ENCODE assay signal across 8 cellular contexts in genomic region chr2:26692814-26693286, GRCh38. TPM values are rescaled to one million over a fixed set of nuclear protein-coding genes. Genes with fewer than 3 reads are reported as not detected.
DNase-seq lines count a peak whose midpoint lies in the region; ATAC-seq and TF ChIP-seq lines count a peak whose summit lies in the region.

No MANE protein-coding gene starts in this region.

- POLR2A ChIA-PET in AG04450 (lab: Yijun Ruan, JAX), result no interaction called here

- intact Hi-C loops in mucosa of descending colon (cut with DNase I, micrococcal nuclease), result no loop called here

- no peak for TF ChIP-seq CTCF in AG04450 (IDR thresholded peaks at IDR 0.05; ENCODE audit: low read depth, low read length)
- TF ChIP-seq CTCF in mucosa of descending colon (IDR thresholded peaks at IDR 0.05), result no peak
- no peak for TF ChIP-seq CTCF in GM13976 (IDR thresholded peaks at IDR 0.05; ENCODE audit: borderline replicate concordance, control extremely low read depth, extremely low read depth, insufficient read depth, missing control alignments)

- no peak overlapping the region for H3K9ac ChIP-seq in HUES64 (ENCODE audit: low read depth, low read length)

- H3K9me3 ChIP-seq in AG04450 (ENCODE audit: control insufficient read depth, insufficient read depth, low read length) (no peaks in the 10 kb centered on the region; the same call in 1 of the 2 replicates), HUES64 (ENCODE audit: insufficient read depth, low read depth, low read length) (no peaks in the 10 kb centered on the region), mucosa of descending colon (no peaks in the 10 kb centered on the region)

- CTCF ChIA-PET in AG04450 (lab: Charles Lee), result interaction anchor here (0.6 kb wide), 1 partner anchor 32 kb away, joined by 4 read pairs; no protein-coding TSS in a partner anchor

- H3K36me3 ChIP-seq in HUES64 (ENCODE audit: insufficient read depth, low read length) (no peaks in the 10 kb centered on the region), mucosa of descending colon (ENCODE audit: low read depth) (no peaks in the 10 kb centered on the region)

- peak overlapping the region; percentile 42 for H3K4me3 ChIP-seq in AG04450 (ENCODE audit: low read depth, low read length)
- H3K4me3 ChIP-seq in HUES64 (ENCODE audit: low read length), result peak overlapping the region; percentile 52
- no peak overlapping the region for H3K4me3 ChIP-seq in mucosa of descending colon

- WGBS in HUES64, result under 1% methylated on average over 67 of the region's 67 CpGs

- no peak overlapping the region for H3K27ac ChIP-seq in AG04450 (ENCODE audit: low read depth, low read length)
- no peak overlapping the region for H3K27ac ChIP-seq in HUES64 (ENCODE audit: low read depth, low read length)

- ATAC-seq in mucosa of descending colon (peak; percentile 8), GM21737 (IDR thresholded peaks at IDR 0.05; ENCODE audit: unreplicated experiment) (no peak)

- in situ Hi-C loops in GM13976 (cut with MboI; ENCODE audit: low sequenced_read_pairs, unreplicated experiment), result no loop called here

- no peak for DNase-seq in AG04450 (ENCODE audit: low read depth, low spot score)
- DNase-seq in cerebellum (ENCODE audit: low spot score), result peak; percentile 48
- no peak for DNase-seq in mucosa of descending colon
- no peak for DNase-seq in LoVo (ENCODE audit: low spot score)
- DNase-seq in GM13976 (ENCODE audit: low spot score), result no peak
- no peak for DNase-seq in cortex of kidney (lab: John Stamatoyannopoulos, UW)

- H3K4me1 ChIP-seq in HUES64 (ENCODE audit: insufficient read depth, low read length) (peaks cover 5% of the 10 kb centered on the region; the same call in 1 of the 2 replicates), mucosa of descending colon (ENCODE audit: low read depth) (peaks cover 4% of the 10 kb centered on the region)

- H3K27me3 ChIP-seq in AG04450 (ENCODE audit: control insufficient read depth, insufficient read depth, low read length), result peaks cover 48% of the 10 kb centered on the region
- peaks cover 86% of the 10 kb centered on the region for H3K27me3 ChIP-seq in HUES64 (ENCODE audit: insufficient read depth, low read length)

RNA-seq across cellular contexts. Expression of gene KCNK3, which starts 0.3 kb away (rescaled TPM):
- polyA plus RNA-seq in AG04450 (2011; rRNA removed), result 0.04 and 0.05 TPM in 2 replicates
- polyA minus RNA-seq in AG04450 (2011; rRNA and poly(A)+ RNA removed), result not detected in 2 replicates
- 0.20 TPM for polyA plus RNA-seq in HUES64 (2013, experiment 1 of 2)
- 0.44 TPM for polyA plus RNA-seq in HUES64 (2013, experiment 2 of 2)
- total RNA-seq in cerebellum, result 6.3 TPM
- 10 to 100 TPM in 1 of 3 donors, under 1 TPM in 2; 0.64 to 11.0 (median 0.92) TPM for total RNA-seq in mucosa of descending colon

RNA-seq across cellular contexts. Expression of gene CIB4, which starts 51.7 kb away (rescaled TPM):
- not detected in 2 replicates for polyA plus RNA-seq in AG04450 (2011; rRNA removed)
- polyA minus RNA-seq in AG04450 (2011; rRNA and poly(A)+ RNA removed), result not detected in 2 replicates
- not detected for polyA plus RNA-seq in HUES64 (2013, experiment 1 of 2)
- polyA plus RNA-seq in HUES64 (2013, experiment 2 of 2), result not detected
- total RNA-seq in cerebellum, result not detected
- under 1 TPM in 1 of 3 donors, not detected in 2; 0.60 TPM for total RNA-seq in mucosa of descending colon
